ENCODE assay signal across 8 cellular contexts in genomic region chr2:238287702-238288649, GRCh38.
A peak's percentile ranks its signal among the peaks of the same experiment; 100 is the strongest.
DNase-seq lines count a peak whose midpoint lies in the region; ATAC-seq and TF ChIP-seq lines count a peak whose summit lies in the region.

Gene PER2 (minus strand): TSS chr2:238288610. CDS start chr2:238277936, 10,674 bp downstream.

- ATAC-seq in DND-41 (ENCODE audit: insufficient read depth, low read depth) = no peak; the same call in 2 of the 3 replicates
- peak; percentile 38 for ATAC-seq in GM19455 (IDR thresholded peaks at IDR 0.05; ENCODE audit: unreplicated experiment)
- peak; percentile 65 for ATAC-seq in SK-N-SH treated with all-trans-retinoic acid at 6 μM for 48 hours

- peak within 1 kb of the TSS; percentile 94 for H3K4me2 ChIP-seq in DND-41 (ENCODE audit: insufficient read depth, low read length)

- H3K36me3 ChIP-seq in DND-41 (ENCODE audit: insufficient read depth, low read length) (no peaks in the 10 kb centered on the region; the same call in 1 of the 2 replicates), iPS DF 6.9 (ENCODE audit: control insufficient read depth, insufficient read depth, low read length) (no peaks in the 10 kb centered on the region)

- peak within 1 kb of the TSS; percentile 91 for H3K9ac ChIP-seq in DND-41 (ENCODE audit: low read depth, low read length)

- H3K27me3 ChIP-seq in DND-41 (ENCODE audit: insufficient read depth, low read length, poor library complexity) (no peaks in the 10 kb centered on the region), iPS DF 6.9 (ENCODE audit: control insufficient read depth, insufficient read depth, low read length) (no peaks in the 10 kb centered on the region)

- H2AFZ ChIP-seq in DND-41 (ENCODE audit: low read depth, low read length) = peak within 1 kb of the TSS; percentile 90

- DNase-seq in DND-41 (peak; percentile 32), HK-2 (ENCODE audit: unreplicated experiment) (peak; percentile 61), astrocyte of the spinal cord (ENCODE audit: low read depth, low spot score) (peak; percentile 90), iPS DF 6.9 (ENCODE audit: low read depth, low spot score) (no peak), retina (peak; percentile 72), COLO829 (ENCODE audit: low spot score) (no peak)

- no CpG with 5 or more reads among the region's 65 CpGs for WGBS in iPS DF 6.9 (ENCODE audit: insufficient coverage, insufficient read length)

- in situ Hi-C loops in astrocyte of the spinal cord (cut with HindIII; ENCODE audit: low sequenced_read_pairs) = no loop called here

- H3K4me1 ChIP-seq in DND-41 (ENCODE audit: insufficient read depth, low read length) (peaks cover 42% of the 10 kb centered on the region), iPS DF 6.9 (ENCODE audit: control insufficient read depth, insufficient read depth, low read length) (peaks cover 2% of the 10 kb centered on the region; the same call in 1 of the 2 replicates)

- H3K4me3 ChIP-seq in DND-41 (ENCODE audit: low read depth in 1 of 2, low read length in 2 of 2) (peak within 1 kb of the TSS; percentile 61 to 98), astrocyte of the spinal cord (ENCODE audit: low read depth, low read length) (peak within 1 kb of the TSS; percentile 72), iPS DF 6.9 (ENCODE audit: low read length) (peak within 1 kb of the TSS; percentile 52; the same call in 1 of the 2 replicates)

- H3K79me2 ChIP-seq in DND-41 (ENCODE audit: insufficient read depth, low read length) = peaks cover 51% of the 10 kb centered on the region

- peaks cover 47% of the 10 kb centered on the region; the same call in 1 of the 2 replicates for H4K20me1 ChIP-seq in DND-41 (ENCODE audit: insufficient read depth, low read length)

- TF ChIP-seq CTCF in DND-41 (IDR thresholded peaks at IDR 0.05; ENCODE audit: borderline replicate concordance, extremely low read depth, low read length, poor library complexity, severe bottlenecking) = peak; percentile 23
- TF ChIP-seq CTCF in astrocyte of the spinal cord (IDR thresholded peaks at IDR 0.05; ENCODE audit: low read depth, low read length) = peak; percentile 14

- H3K9me3 ChIP-seq in DND-41 (ENCODE audit: insufficient read depth, low read length, severe bottlenecking) (no peaks in the 10 kb centered on the region), iPS DF 6.9 (ENCODE audit: control insufficient read depth, insufficient read depth, low read length) (no peaks in the 10 kb centered on the region)

- peak within 1 kb of the TSS; percentile 83 for H3K27ac ChIP-seq in DND-41 (ENCODE audit: low read length)
- H3K27ac ChIP-seq in iPS DF 6.9 (ENCODE audit: low read length) = no peak within 1 kb of the TSS

TF ChIP-seq in SK-N-SH treated with all-trans-retinoic acid at 6 μM for 48 hours, 23 proteins besides CTCF, POLR2A, EP300 and RAD21:
- TF ChIP-seq BACH2 (CRISPR knock-in tag; IDR thresholded peaks at IDR 0.05; ENCODE audit: borderline replicate concordance) (no peak), ISL1 (CRISPR knock-in tag; IDR thresholded peaks at IDR 0.05) (no peak), TOX (CRISPR knock-in tag; IDR thresholded peaks at IDR 0.05; ENCODE audit: borderline replicate concordance) (no peak), CSDC2 (CRISPR knock-in tag; IDR thresholded peaks at IDR 0.05) (no peak), OSR1 (CRISPR knock-in tag; IDR thresholded peaks at IDR 0.05) (no peak), POU6F1 (CRISPR knock-in tag; IDR thresholded peaks at IDR 0.05; ENCODE audit: borderline replicate concordance, low read depth) (no peak), ZNF8 (CRISPR knock-in tag; IDR thresholded peaks at IDR 0.05) (no peak), PATZ1 (CRISPR knock-in tag; IDR thresholded peaks at IDR 0.05; ENCODE audit: borderline replicate concordance) (no peak), ARNTL (CRISPR knock-in tag; IDR thresholded peaks at IDR 0.05; ENCODE audit: borderline replicate concordance, low read depth) (no peak), ZFP30 (CRISPR knock-in tag; IDR thresholded peaks at IDR 0.05) (no peak), ZNF565 (CRISPR knock-in tag; conservative IDR thresholded peaks at IDR 0.05; ENCODE audit: low read depth) (no peak), GLIS3 (CRISPR knock-in tag; IDR thresholded peaks at IDR 0.05) (no peak), SNAI2 (CRISPR knock-in tag; IDR thresholded peaks at IDR 0.05) (no peak), TSHZ2 (CRISPR knock-in tag; IDR thresholded peaks at IDR 0.05) (no peak), TCF4 (CRISPR knock-in tag; IDR thresholded peaks at IDR 0.05; ENCODE audit: borderline replicate concordance) (no peak), ZNF70 (CRISPR knock-in tag; IDR thresholded peaks at IDR 0.05) (no peak), ZFP3 (CRISPR knock-in tag; IDR thresholded peaks at IDR 0.05) (no peak), PPARA (CRISPR knock-in tag; IDR thresholded peaks at IDR 0.05; ENCODE audit: borderline replicate concordance) (no peak)

Comparison
In these comparisons a context has a peak if more than half of its experiments do, and no peak if none do; other contexts are left out.
1. DNase-seq: peak in DND-41 (single experiment), HK-2 (single experiment), astrocyte of the spinal cord (single experiment) and retina (single experiment); none in iPS DF 6.9 (single experiment) and COLO829 (single experiment).
2. Peak in every context shown above with its lines, with median percentiles within 50 percentile points of each other: H3K4me3 ChIP-seq.